In genomic region chr10:69057951-69058297, GRCh38 we compare ENCODE assay signal across 12 cellular contexts. TPM values are rescaled to one million over a fixed set of nuclear protein-coding genes. Genes with fewer than 3 reads are reported as not detected.
A peak's percentile ranks its signal among the peaks of the same experiment; 100 is the strongest.
DNase-seq lines count a peak whose midpoint lies in the region; ATAC-seq, FAIRE-seq and TF ChIP-seq lines count a peak whose summit lies in the region.
"Had no signal": no experiment of that assay in that cellular context is flagged by ENCODE, and none has a peak within 500 bp of the region (broad histone marks: within the 10 kb centered on the region; RNA-seq: fewer than 3 reads in every experiment).

No MANE protein-coding gene starts in this region.

- peaks cover 46 to 55% (median 51%) of the 10 kb centered on the region in 3 donors for H3K4me1 Mint-ChIP-seq in T-cell

- H3K9me3 Mint-ChIP-seq in T-cell = no peaks in the 10 kb centered on the region
- H3K9me3 Mint-ChIP-seq: activated T-cell treated with anti-CD3 and anti-CD28 coated beads, Interleukin-2, amount 50 U/mL, for 4 hours; type B pancreatic cell had no signal

- ATAC-seq in T-cell (replicated peaks in 1 of 4) = no peak
- ATAC-seq in activated CD4-positive, CD25-positive, alpha-beta regulatory T cell treated with anti-CD3 and anti-CD28 coated beads, Interleukin-2, amount 50 U/mL, for 24 hours = no peak
- ATAC-seq: activated T-cell treated with anti-CD3 and anti-CD28 coated beads, Interleukin-2, amount 50 U/mL, for 4 hours; sciatic nerve had no signal

- H3K4me3 ChIP-seq in fibroblast of mammary gland (ENCODE audit: control insufficient read depth, low read depth, low read length) = no peak overlapping the region
- H3K4me3 ChIP-seq in skeletal muscle cell (ENCODE audit: low read depth, low read length) = no peak overlapping the region

- no peaks in the 10 kb centered on the region for H3K27me3 Mint-ChIP-seq in T-cell

- POLR2A ChIA-PET in T-cell (lab: Charles Lee) = no interaction called here

- no peak for TF ChIP-seq CTCF in fibroblast of mammary gland (conservative IDR thresholded peaks at IDR 0.05; ENCODE audit: control insufficient read depth, insufficient read depth, low read depth, low read length)

- no peak for TF ChIP-seq POLR2A in H54 (IDR thresholded peaks at IDR 0.05; ENCODE audit: low read depth, low read length)

- CTCF ChIA-PET in T-cell (lab: Charles Lee) = no interaction called here

- peak overlapping the region; percentile 47 to 97 for H3K27ac Mint-ChIP-seq in T-cell
- H3K27ac Mint-ChIP-seq: type B pancreatic cell had no signal

- H3K36me3 Mint-ChIP-seq in T-cell = no peaks in the 10 kb centered on the region
- H3K36me3 Mint-ChIP-seq: type B pancreatic cell had no signal

- peak; percentile 50 for FAIRE-seq in H54 (lab: Jason Lieb, UNC)

- H3K4me3 Mint-ChIP-seq in T-cell = peak overlapping the region in 1 of 3 donors; percentile 47
- H3K4me3 Mint-ChIP-seq: activated T-cell treated with anti-CD3 and anti-CD28 coated beads, Interleukin-2, amount 50 U/mL, for 4 hours; type B pancreatic cell had no signal

- peak; percentile 80 for DNase-seq in H54 (ENCODE audit: insufficient read length, low spot score)
- DNase-seq in T-cell = no peak
- peak; percentile 34 for DNase-seq in fibroblast of mammary gland (ENCODE audit: low read depth)
- peak; percentile 17 for DNase-seq in skeletal muscle cell (ENCODE audit: low read depth)
- no peak for DNase-seq in hippocampal formation (lab: John Stamatoyannopoulos, UW)
- no peak for DNase-seq in activated CD4-positive, alpha-beta T cell treated with anti-CD3 and anti-CD28 coated beads, Interleukin-2, amount 50 U/mL, for 1 hour
- DNase-seq in NCI-H446 treated with DMSO at 0.1 percent for 48 hours (lab: John Stamatoyannopoulos, UW) = no peak
- DNase-seq: activated T-cell treated with anti-CD3 and anti-CD28 coated beads, Interleukin-2, amount 50 U/mL, for 4 hours; Karpas-422 had no signal

RNA-seq across cellular contexts. Expression of gene SRGN, which starts 30.0 kb away (rescaled TPM):
- 100 to 1,000 TPM in 4 of 5 donors, 10 to 100 TPM in 1; 91.4 to 271 (median 137) TPM for total RNA-seq in T-cell

Comparison
In these comparisons a context has a peak if more than half of its experiments do, and no peak if none do; other contexts are left out.
1. DNase-seq: peak in H54 (single experiment), fibroblast of mammary gland (single experiment) and skeletal muscle cell (single experiment); none in T-cell (0 of 34), hippocampal formation (0 of 2), activated CD4-positive, alpha-beta T cell treated with anti-CD3 and anti-CD28 coated beads, Interleukin-2, amount 50 U/mL, for 1 hour (single experiment) and NCI-H446 treated with DMSO at 0.1 percent for 48 hours (single experiment).